In genomic region chr14:31387091-31387490, GRCh38 we compare ENCODE assay signal across 19 cellular contexts. TPM values are rescaled to one million over a fixed set of nuclear protein-coding genes. Genes with fewer than 3 reads are reported as not detected.
DNase-seq lines count a peak whose midpoint lies in the region; ATAC-seq, FAIRE-seq and TF ChIP-seq lines count a peak whose summit lies in the region.
"Had no signal": no experiment of that assay in that cellular context is flagged by ENCODE, and none has a peak within 500 bp of the region (broad histone marks: within the 10 kb centered on the region; RNA-seq: fewer than 3 reads in every experiment).

No MANE protein-coding gene starts in this region.

- no peak overlapping the region for H3K4me2 ChIP-seq in GM12878 (ENCODE audit: control insufficient read depth, insufficient read depth)

- TF ChIP-seq EP300 in GM12878 (IDR thresholded peaks at IDR 0.05; ENCODE audit: borderline replicate concordance in 1 of 2, control insufficient read depth in 1 of 2, low read depth in 2 of 2, low read length in 2 of 2), result no peak

- no peaks in the 10 kb centered on the region for H3K9me3 ChIP-seq in GM12878 (replicated peaks; ENCODE audit: control insufficient read depth, insufficient read depth, low read length)
- H3K9me3 ChIP-seq: BE2C had no signal

- H3K27me3 ChIP-seq in GM12878 (replicated peaks in 1 of 2; ENCODE audit: control insufficient read depth in 2 of 2, insufficient read depth in 2 of 2, low read length in 1 of 2), result no peaks in the 10 kb centered on the region
- H3K27me3 ChIP-seq: BE2C had no signal

- peaks cover 7% of the 10 kb centered on the region; the same call in 1 of the 2 replicates for H3K4me1 ChIP-seq in GM12878 (ENCODE audit: control insufficient read depth, insufficient read depth, low read length)
- H3K4me1 ChIP-seq: BE2C had no signal

- peaks cover 21% of the 10 kb centered on the region for H3K4me1 Mint-ChIP-seq in mesothelial cell of epicardium
- H3K4me1 Mint-ChIP-seq in progenitor cell of endocrine pancreas (ENCODE audit: low read depth), result no peaks in the 10 kb centered on the region

- H3K9me3 Mint-ChIP-seq in mesothelial cell of epicardium (no peaks in the 10 kb centered on the region), progenitor cell of endocrine pancreas (ENCODE audit: low read depth) (no peaks in the 10 kb centered on the region)
- H3K9me3 Mint-ChIP-seq: IgD-negative memory B cell had no signal

- peak; percentile 31 for FAIRE-seq in GM12878 (lab: Jason Lieb, UNC)
- FAIRE-seq: A204.1, H1 had no signal

- in situ Hi-C loops in GM12878 (cut with MboI), result no loop called here

- CTCF ChIA-PET in GM12878 (lab: Yijun Ruan, JAX), result interaction anchor here (0.7 kb wide), 1 partner anchor 495 kb away, joined by 3 read pairs; no protein-coding TSS in a partner anchor

- no peak for TF ChIP-seq RAD21 in GM12878 (IDR thresholded peaks at IDR 0.05; ENCODE audit: insufficient read depth, low read depth, low read length)

- H3K27me3 Mint-ChIP-seq in mesothelial cell of epicardium (ENCODE audit: low read depth) (no peaks in the 10 kb centered on the region), progenitor cell of endocrine pancreas (no peaks in the 10 kb centered on the region)
- H3K27me3 Mint-ChIP-seq: IgD-negative memory B cell had no signal

- intact Hi-C loops in GM12878 (cut with micrococcal nuclease; ENCODE audit: unreplicated experiment), result no loop called here

- SMC1A ChIA-PET in GM12878 (lab: Charles Lee; ENCODE audit: uncharacterized antibody, unreplicated experiment), result no interaction called here

- no peak overlapping the region for H3K27ac ChIP-seq in GM12878 (ENCODE audit: control insufficient read depth, insufficient read depth)

- TF ChIP-seq CTCF in GM12878 (IDR thresholded peaks at IDR 0.05 in 2 of 3, conservative IDR thresholded peaks at IDR 0.05 in 1 of 3; ENCODE audit: control insufficient read depth in 2 of 3, extremely low read depth in 1 of 3, insufficient read depth in 1 of 3, low read depth in 3 of 3, low read length in 3 of 3), result no peak
- no peak for TF ChIP-seq CTCF in mesothelial cell of epicardium (IDR thresholded peaks at IDR 0.05; ENCODE audit: unreplicated experiment)
- no peak for TF ChIP-seq CTCF in progenitor cell of endocrine pancreas (IDR thresholded peaks at IDR 0.05; ENCODE audit: unreplicated experiment)

- no peak overlapping the region for H3K4me3 Mint-ChIP-seq in mesothelial cell of epicardium
- H3K4me3 Mint-ChIP-seq in progenitor cell of endocrine pancreas (ENCODE audit: low read depth), result no peak overlapping the region
- H3K4me3 Mint-ChIP-seq: IgD-negative memory B cell had no signal

- BruUV-seq in GM12878 (replicated peaks; lab: Mats Ljungman, UMichigan), result no TSS peak

- ATAC-seq in GM12878 (no peak), GM21381 (IDR thresholded peaks at IDR 0.05; ENCODE audit: unreplicated experiment) (no peak)

- no peak for TF ChIP-seq POLR2A in GM12878 (IDR thresholded peaks at IDR 0.05; ENCODE audit: low read depth, low read length)

- peak; percentile 25 for DNase-seq in AG20443 (ENCODE audit: low spot score)
- DNase-seq in HCEC 1CT, result peak; percentile 2
- DNase-seq in GM12878 (ENCODE audit: low read depth, low spot score), result no peak
- no peak for DNase-seq in mesothelial cell of epicardium (ENCODE audit: low spot score in 2 of 2, unreplicated experiment in 2 of 2)
- no peak for DNase-seq in T-helper 2 cell
- no peak for DNase-seq in NCI-H524 treated with DMSO at 0.1 percent for 48 hours (lab: John Stamatoyannopoulos, UW)
- DNase-seq in progenitor cell of endocrine pancreas (ENCODE audit: low spot score, unreplicated experiment), result no peak
- DNase-seq: BE2C, DMS79 treated with DMSO at 0.1 percent for 48 hours, NCI-H1694, NCI-H2081, NCI-H2171, NCI-H526, RPMI8226, SHP77 had no signal

- POLR2A ChIA-PET in GM12878 (lab: Charles Lee), result no interaction called here

- H3K9ac ChIP-seq in GM12878 (ENCODE audit: control insufficient read depth, insufficient read depth, low read length), result no peak overlapping the region

- 97% methylated on average over 7 of the region's 7 CpGs for WGBS in GM12878 (ENCODE audit: insufficient coverage, insufficient replicate concordance, low lambda C conversion rate, missing lambda C conversion rate)

- H3K27ac Mint-ChIP-seq in mesothelial cell of epicardium, result peak overlapping the region; percentile 8
- H3K27ac Mint-ChIP-seq in progenitor cell of endocrine pancreas, result no peak overlapping the region
- H3K27ac Mint-ChIP-seq: IgD-negative memory B cell had no signal

- H3K36me3 ChIP-seq in GM12878 (ENCODE audit: control insufficient read depth in 2 of 2, insufficient read depth in 2 of 2, low read length in 1 of 2), result no peaks in the 10 kb centered on the region; a peak in 1 of 4 replicates

- H3K36me3 Mint-ChIP-seq in mesothelial cell of epicardium, result peaks cover 9% of the 10 kb centered on the region
- peaks cover 4% of the 10 kb centered on the region for H3K36me3 Mint-ChIP-seq in progenitor cell of endocrine pancreas (ENCODE audit: insufficient read depth)

- H2AFZ ChIP-seq in GM12878 (ENCODE audit: control insufficient read depth, low read depth, low read length), result no peak overlapping the region

- H3K79me2 ChIP-seq in GM12878 (ENCODE audit: control insufficient read depth, insufficient read depth, low read length), result no peaks in the 10 kb centered on the region

- RAD21 ChIA-PET in GM12878 (lab: Charles Lee; ENCODE audit: unreplicated experiment), result interaction anchor here (1.0 kb wide), 1 partner anchor 867 kb away, joined by 3 read pairs; no protein-coding TSS in a partner anchor

- no peak overlapping the region for H3K4me3 ChIP-seq in GM12878

- H4K20me1 ChIP-seq in GM12878 (ENCODE audit: control insufficient read depth, insufficient read depth), result no peaks in the 10 kb centered on the region

TF ChIP-seq in GM12878, 131 proteins besides CTCF, POLR2A, EP300 and RAD21:
- TF ChIP-seq BHLHE40 (IDR thresholded peaks at IDR 0.05; ENCODE audit: borderline replicate concordance in 1 of 2, low read depth in 2 of 2, low read length in 1 of 2) (no peak), ZNF384 (IDR thresholded peaks at IDR 0.05; ENCODE audit: borderline replicate concordance, low read depth, low read length) (no peak), YY1 (IDR thresholded peaks at IDR 0.05; ENCODE audit: low read depth, low read length) (no peak)

RNA-seq across cellular contexts. Expression of gene HEATR5A, which starts 33.3 kb away (rescaled TPM):
- 24.3 and 36.7 TPM in 2 replicates for total RNA-seq in GM12878 (2013; cell fraction: nucleolus; rRNA removed)
- total RNA-seq in GM12878 (2014; rRNA removed) (9.3 and 11.5 TPM in 2 replicates), GM12878 (2014; rRNA removed; fragmentation: Illumina TruSeq; extraction: Trizol) (9.7 and 10.1 TPM in 2 replicates), GM12878 (2021) (11.6 and 13.4 TPM in 2 replicates), mesothelial cell of epicardium (21.5 to 24.4 TPM (median 22.2 TPM) in 3 replicates), progenitor cell of endocrine pancreas (28.3 and 28.9 TPM in 2 replicates)
- 4.7 TPM for polyA plus RNA-seq in GM12878 (2011; ENCODE audit: low read depth)
- polyA plus RNA-seq in GM12878 (2011; rRNA removed) (14.2 and 19.6 TPM in 2 replicates), GM12878 (2014; fragmentation: Illumina TruSeq; extraction: Trizol) (6.6 and 8.8 TPM in 2 replicates), GM12878 (2014; fragmentation: Nextera tagmentation; extraction: Ambion mirVana) (10 to 100 TPM; 25.4 to 37.1 TPM), GM12878 (2014; rRNA removed) (4.7 and 5.1 TPM in 2 replicates), GM12878 (2016; fragmentation: Nextera tagmentation; extraction: Ambion mirVana) (10 to 100 TPM; 19.2 to 20.9 TPM)
- 6.5 and 6.7 TPM in 2 replicates for polyA plus RNA-seq in GM12878 (2011; cell fraction: cytosol; rRNA removed)
- polyA plus RNA-seq in GM12878 (2011; cell fraction: nucleus; rRNA removed), result 5.0 and 6.2 TPM in 2 replicates
- polyA plus RNA-seq in GM12878 (2012), result 4.2 and 6.6 TPM in 2 replicates
- 18.8 and 22.4 TPM in 2 replicates for polyA minus RNA-seq in GM12878 (2011; rRNA and poly(A)+ RNA removed)
- polyA minus RNA-seq in GM12878 (2011; cell fraction: cytosol; rRNA and poly(A)+ RNA removed), result 5.7 and 5.9 TPM in 2 replicates
- 6.8 and 16.1 TPM in 2 replicates for polyA minus RNA-seq in GM12878 (2011; cell fraction: nucleus; rRNA and poly(A)+ RNA removed)

Comparison
In these comparisons a context has a peak if more than half of its experiments do, and no peak if none do; other contexts are left out.
1. DNase-seq: peak in AG20443 (single experiment) and HCEC 1CT (single experiment); none in GM12878 (single experiment), mesothelial cell of epicardium (0 of 2), T-helper 2 cell (0 of 5), NCI-H524 treated with DMSO at 0.1 percent for 48 hours (single experiment) and progenitor cell of endocrine pancreas (single experiment).